In genomic region chr18:31097666-31098065, GRCh38 we compare ENCODE assay signal across 26 cellular contexts. TPM values are rescaled to one million over a fixed set of nuclear protein-coding genes. Genes with fewer than 3 reads are reported as not detected.
"Had no signal": no experiment of that assay in that cellular context is flagged by ENCODE, and none has a peak within 500 bp of the region (broad histone marks: within the 10 kb centered on the region; RNA-seq: fewer than 3 reads in every experiment).

No MANE protein-coding gene starts in this region.

- H2AFZ ChIP-seq: neural progenitor cell had no signal

- H3K4me3 Mint-ChIP-seq: endodermal cell; immature natural killer cell; natural killer cell treated with Interleukin-12 subunit alpha and Interleukin-12 subunit beta and Interleukin-15 and Interleukin-18, amount 100 ng/mL, for 72 hours; neural progenitor cell; stimulated activated memory B cell treated with anti-CD40 and anti-IgM and Interleukin-4, amounts not matched to agents 10 μg/mL and 1 μg/mL and 100 μg/mL, for 72 hours; stimulated activated naive CD8-positive, alpha-beta T cell treated with anti-CD3 and anti-CD28 coated beads, Interleukin-15, Interleukin-2, amounts not matched to agents 100 ng/mL and 50 ng/mL, for 24 hours had no signal

- DNase-seq: cerebellar nuclear complex; effector CD4-positive, alpha-beta T cell; endodermal cell; gastrocnemius medialis; heart right ventricle; immature natural killer cell; left ventricle myocardium inferior; lower lobe of right lung; mesenchymal stem cell; midbrain; nucleus accumbens; ovary; right lobe of liver; spleen; stimulated activated CD4-positive, alpha-beta T cell treated with anti-CD3 and anti-CD28 coated beads, Interleukin-15, amount 100 ng/mL, for 24 hours; stimulated activated CD4-positive, alpha-beta T cell treated with anti-CD3 and anti-CD28 coated beads, Interleukin-1b, Interleukin-23, amount 100 ng/mL, for 48 hours; stimulated activated CD4-positive, alpha-beta T cell treated with anti-CD3 and anti-CD28 coated beads, Interleukin-4, amount 100 ng/mL, for 24 hours; tibial artery had no signal

- H3K9ac ChIP-seq: neural progenitor cell had no signal

- H3K4me3 ChIP-seq: coronary artery, gastrocnemius medialis, heart right ventricle, left ventricle myocardium inferior, lower lobe of right lung, neural progenitor cell, ovary, right lobe of liver, spleen, tibial artery had no signal

- H3K4me2 ChIP-seq: neural progenitor cell had no signal

- H3K36me3 ChIP-seq: gastrocnemius medialis, lower lobe of right lung, ovary, right lobe of liver, spleen, tibial artery had no signal

- H3K27me3 Mint-ChIP-seq: progenitor cell of endocrine pancreas had no signal

- H3K27ac ChIP-seq: coronary artery, gastrocnemius medialis, heart right ventricle, left ventricle myocardium inferior, lower lobe of right lung, neural progenitor cell, ovary, right lobe of liver, spleen, tibial artery had no signal

- H3K4me1 ChIP-seq: gastrocnemius medialis, lower lobe of right lung had no signal

- H3K4me1 Mint-ChIP-seq: immature natural killer cell; stimulated activated memory B cell treated with anti-CD40 and anti-IgM and Interleukin-4, amounts not matched to agents 10 μg/mL and 1 μg/mL and 100 μg/mL, for 72 hours had no signal

- H3K36me3 Mint-ChIP-seq: stimulated activated memory B cell treated with anti-CD40 and anti-IgM and Interleukin-4, amounts not matched to agents 10 μg/mL and 1 μg/mL and 100 μg/mL, for 72 hours had no signal

- H3K27ac Mint-ChIP-seq: endodermal cell; immature natural killer cell; natural killer cell treated with Interleukin-12 subunit alpha and Interleukin-12 subunit beta and Interleukin-15 and Interleukin-18, amount 100 ng/mL, for 72 hours; neural progenitor cell; progenitor cell of endocrine pancreas; stimulated activated memory B cell treated with anti-CD40 and anti-IgM and Interleukin-4, amounts not matched to agents 10 μg/mL and 1 μg/mL and 100 μg/mL, for 72 hours; stimulated activated naive CD8-positive, alpha-beta T cell treated with anti-CD3 and anti-CD28 coated beads, Interleukin-15, Interleukin-2, amounts not matched to agents 100 ng/mL and 50 ng/mL, for 24 hours had no signal

- H3K9me3 Mint-ChIP-seq: endodermal cell, neural progenitor cell had no signal

- H3K27me3 ChIP-seq: ovary, right lobe of liver had no signal

- H3K9me3 ChIP-seq: gastrocnemius medialis, heart right ventricle, left ventricle myocardium inferior, lower lobe of right lung, ovary, right lobe of liver, tibial artery had no signal

- ATAC-seq: gastrocnemius medialis; heart right ventricle; lower lobe of right lung; natural killer cell treated with Interleukin-12 subunit alpha and Interleukin-12 subunit beta and Interleukin-15 and Interleukin-18, amount 100 ng/mL, for 72 hours; right lobe of liver; stimulated activated memory B cell treated with anti-CD40 and anti-IgM and Interleukin-4, amounts not matched to agents 10 μg/mL and 1 μg/mL and 100 μg/mL, for 72 hours had no signal

RNA-seq across cellular contexts. Expression of gene DSC2, which starts 4.6 kb away (rescaled TPM):
- total RNA-seq: endothelial cell of umbilical vein; natural killer cell treated with Interleukin-12 subunit alpha and Interleukin-12 subunit beta and Interleukin-15 and Interleukin-18, amount 100 ng/mL, for 72 hours had no signal
- polyA plus RNA-seq: fibroblast of lung, immature natural killer cell had no signal

RNA-seq across cellular contexts. Expression of gene DSC3, which starts 55.1 kb away (rescaled TPM):
- total RNA-seq: left ventricle myocardium inferior; natural killer cell treated with Interleukin-12 subunit alpha and Interleukin-12 subunit beta and Interleukin-15 and Interleukin-18, amount 100 ng/mL, for 72 hours had no signal
- polyA plus RNA-seq: immature natural killer cell had no signal
